In the genomic region with DNA sequence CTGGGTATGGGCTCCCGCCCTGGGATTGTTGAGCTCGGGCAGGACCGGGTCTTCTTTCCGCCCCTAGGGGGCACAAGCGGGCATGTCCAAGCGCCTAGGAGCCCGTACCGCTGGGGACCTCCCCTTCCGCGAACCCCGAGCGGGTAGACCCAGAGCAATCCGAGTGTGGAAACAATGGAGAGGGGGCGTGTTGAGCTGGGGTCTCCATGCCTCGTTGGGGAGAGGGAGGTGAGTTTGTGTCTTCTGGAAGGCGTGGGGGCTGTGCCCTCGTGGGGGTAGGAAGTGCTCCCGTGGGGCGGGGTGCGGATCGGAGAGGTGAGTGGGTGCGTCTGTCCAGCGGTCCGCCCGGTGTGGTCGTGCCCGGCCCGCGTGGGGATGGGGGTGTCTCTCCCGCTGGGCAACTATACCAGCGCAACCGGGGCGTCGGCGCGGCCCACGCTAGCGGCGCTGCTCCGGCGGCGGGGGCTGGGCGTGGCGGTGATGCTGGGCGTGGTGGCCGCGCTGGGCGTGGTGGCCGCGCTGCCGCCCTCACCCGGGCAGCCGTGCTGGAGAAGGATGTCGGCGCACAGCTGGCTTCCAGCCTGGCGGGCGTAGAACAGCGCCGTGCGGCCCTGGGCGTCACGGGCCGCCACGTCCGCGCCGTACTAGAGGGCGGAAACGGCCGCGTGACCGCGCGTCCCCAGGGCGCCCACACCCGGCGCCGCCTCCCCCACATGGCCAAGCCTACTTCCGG, we compare ENCODE assay signal across 8 cellular contexts.
DNase-seq lines count a peak whose midpoint lies in the region; ATAC-seq lines count a peak whose summit lies in the region.

No MANE protein-coding gene starts in this region.

- peak in 1 of 2 donors; percentile 28 for ATAC-seq in stimulated activated naive B cell treated with anti-CD40 and anti-IgM and Interleukin-4, amounts not matched to agents 10 μg/mL and 1 μg/mL and 100 μg/mL, for 72 hours (replicated peaks)
- no peak for ATAC-seq in HG03432 (IDR thresholded peaks at IDR 0.05; ENCODE audit: unreplicated experiment)

- peak overlapping the region; percentile 8 to 73 for H3K4me3 Mint-ChIP-seq in stimulated activated naive B cell treated with anti-CD40 and anti-IgM and Interleukin-4, amounts not matched to agents 10 μg/mL and 1 μg/mL and 100 μg/mL, for 72 hours

- H3K36me3 Mint-ChIP-seq in stimulated activated naive B cell treated with anti-CD40 and anti-IgM and Interleukin-4, amounts not matched to agents 10 μg/mL and 1 μg/mL and 100 μg/mL, for 72 hours: peaks cover 49 to 66% of the 10 kb centered on the region in 2 donors

- H3K27me3 ChIP-seq in layer of hippocampus (ENCODE audit: control insufficient read depth, insufficient read depth, low read length): no peaks in the 10 kb centered on the region

- DNase-seq in DMS79 (lab: John Stamatoyannopoulos, UW) (peak; percentile 71), HuH-7.5 (ENCODE audit: low spot score) (peak; percentile 95), RKO (ENCODE audit: low spot score) (peak; percentile 93), dedifferentiated amniotic fluid mesenchymal stem cell (ENCODE audit: extremely low spot score) (peak; percentile 73), OCI-M1 (lab: John Stamatoyannopoulos, UW) (no peak)
- DNase-seq in stimulated activated naive B cell treated with anti-CD40 and anti-IgM and Interleukin-4, amounts not matched to agents 10 μg/mL and 1 μg/mL and 100 μg/mL, for 72 hours: no peak

- H3K4me1 Mint-ChIP-seq in stimulated activated naive B cell treated with anti-CD40 and anti-IgM and Interleukin-4, amounts not matched to agents 10 μg/mL and 1 μg/mL and 100 μg/mL, for 72 hours: peaks cover 14 to 18% of the 10 kb centered on the region in 2 donors

- no peak overlapping the region for H3K27ac Mint-ChIP-seq in stimulated activated naive B cell treated with anti-CD40 and anti-IgM and Interleukin-4, amounts not matched to agents 10 μg/mL and 1 μg/mL and 100 μg/mL, for 72 hours

- no peaks in the 10 kb centered on the region for H3K27me3 Mint-ChIP-seq in stimulated activated naive B cell treated with anti-CD40 and anti-IgM and Interleukin-4, amounts not matched to agents 10 μg/mL and 1 μg/mL and 100 μg/mL, for 72 hours

- peak overlapping the region; percentile 46 for H3K27ac ChIP-seq in layer of hippocampus (ENCODE audit: low read depth, low read length)

- H3K9me3 Mint-ChIP-seq in stimulated activated naive B cell treated with anti-CD40 and anti-IgM and Interleukin-4, amounts not matched to agents 10 μg/mL and 1 μg/mL and 100 μg/mL, for 72 hours: peaks cover 0 to 3% of the 10 kb centered on the region in 2 donors

Comparison
In these comparisons a context has a peak if more than half of its experiments do, and no peak if none do; other contexts are left out.
1. DNase-seq: peak in DMS79 (single experiment), HuH-7.5 (single experiment), RKO (single experiment) and dedifferentiated amniotic fluid mesenchymal stem cell (single experiment); none in stimulated activated naive B cell treated with anti-CD40 and anti-IgM and Interleukin-4, amounts not matched to agents 10 μg/mL and 1 μg/mL and 100 μg/mL, for 72 hours (single experiment) and OCI-M1 (single experiment).